In genomic region chr6:2361195-2361594, GRCh38 we compare ENCODE assay signal across 24 cellular contexts.
"Had no signal": no experiment of that assay in that cellular context is flagged by ENCODE, and none has a peak within 500 bp of the region (broad histone marks: within the 10 kb centered on the region; RNA-seq: fewer than 3 reads in every experiment).

No MANE protein-coding gene starts in this region.

- H3K36me3 ChIP-seq: ovary, right atrium auricular region, suprapubic skin, thoracic aorta, tibial artery, upper lobe of right lung had no signal

- H3K4me3 ChIP-seq: hepatocyte, left ventricle myocardium inferior, lung, ovary, right atrium auricular region, skin epidermis, stomach, suprapubic skin, thoracic aorta, tibial artery, upper lobe of right lung had no signal

- H3K27me3 ChIP-seq: hepatocyte, ovary, right atrium auricular region, stomach, suprapubic skin, tibial artery, upper lobe of right lung had no signal

- H2AFZ ChIP-seq: hepatocyte had no signal

- H3K9me3 ChIP-seq: left ventricle myocardium inferior, ovary, right atrium auricular region, stomach, suprapubic skin, thoracic aorta, tibial artery, upper lobe of right lung had no signal

- H3K4me1 ChIP-seq: left ventricle myocardium inferior, right atrium auricular region, stomach, suprapubic skin, upper lobe of right lung had no signal

- ATAC-seq: natural killer cell; sciatic nerve; stimulated activated naive B cell treated with anti-CD40 and anti-IgM and Interleukin-4, amounts not matched to agents 10 μg/mL and 1 μg/mL and 100 μg/mL, for 72 hours; stimulated activated naive CD8-positive, alpha-beta T cell treated with anti-CD3 and anti-CD28 coated beads, Interleukin-15, Interleukin-2, amounts not matched to agents 100 U/mL and 50 U/mL, for 24 hours; upper lobe of right lung had no signal

- H3K4me2 ChIP-seq: hepatocyte had no signal

- FAIRE-seq: urothelium cell line had no signal

- DNase-seq: islet precursor cell; left ventricle myocardium inferior; mesendoderm; naive B cell; natural killer cell; nephron progenitor cell; ovary; stimulated activated CD4-positive, alpha-beta T cell treated with anti-CD3 and anti-CD28 coated beads, Interleukin-12 subunit alpha, Interleukin-12 subunit beta, amount 100 ng/mL, for 4 hours; stimulated activated CD4-positive, alpha-beta T cell treated with anti-CD3 and anti-CD28 coated beads, Interleukin-15, amount 100 ng/mL, for 24 hours; stimulated activated CD4-positive, alpha-beta T cell treated with anti-CD3 and anti-CD28 coated beads, Interleukin-2, amount 100 ng/mL, for 24 hours; stimulated activated CD4-positive, alpha-beta T cell treated with anti-CD3 and anti-CD28 coated beads, Interleukin-4, amount 100 ng/mL, for 1 hour; stimulated activated naive B cell treated with anti-CD40 and anti-IgM and Interleukin-4, amounts not matched to agents 10 μg/mL and 1 μg/mL and 100 μg/mL, for 72 hours; stimulated activated naive CD8-positive, alpha-beta T cell treated with anti-CD3 and anti-CD28 coated beads, Interleukin-15, Interleukin-2, amounts not matched to agents 100 U/mL and 50 U/mL, for 24 hours; stomach; tibial artery; upper lobe of right lung had no signal

- H3K27ac ChIP-seq: hepatocyte, left ventricle myocardium inferior, ovary, right atrium auricular region, skin epidermis, stomach, suprapubic skin, thoracic aorta, tibial artery, upper lobe of right lung had no signal

- H3K79me2 ChIP-seq: hepatocyte had no signal
